In the genomic region with DNA sequence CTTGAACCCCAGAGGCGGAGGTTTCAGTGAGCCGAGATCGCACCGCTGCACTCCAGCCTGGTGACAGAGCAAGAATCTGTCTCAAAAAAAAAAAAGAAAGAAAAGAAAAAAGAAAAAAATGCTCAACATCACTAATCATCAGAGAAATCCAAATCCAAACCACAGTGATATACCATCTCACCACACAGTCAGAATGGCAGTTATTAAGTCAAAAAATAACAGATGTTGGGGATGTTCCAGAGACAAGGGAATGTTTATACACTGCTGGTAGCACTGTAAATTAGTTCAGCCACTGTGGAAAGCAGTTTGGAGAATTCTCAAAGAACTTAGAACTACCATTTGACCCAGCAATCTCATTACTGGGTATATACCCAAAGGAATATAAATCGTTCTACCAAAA, we compare ENCODE assay signal across 7 cellular contexts. TPM values are rescaled to one million over a fixed set of nuclear protein-coding genes. Genes with fewer than 3 reads are reported as not detected.
DNase-seq lines count a peak whose midpoint lies in the region; ATAC-seq and TF ChIP-seq lines count a peak whose summit lies in the region.
"Not testable (repeated sequence)": the region's sequence is repeated elsewhere in the genome, so short reads cannot be mapped to it uniquely, and the experiment has no call there.

No MANE protein-coding gene starts in this region.

- not testable (repeated sequence) for ATAC-seq in CD4-positive, alpha-beta T cell (ENCODE audit: poor library complexity); DND-41 (ENCODE audit: insufficient read depth, low read depth)

- not testable (repeated sequence) for H3K9me3 ChIP-seq in CD4-positive, alpha-beta T cell (ENCODE audit: control insufficient read depth, low read length); DND-41 (ENCODE audit: insufficient read depth, low read length, severe bottlenecking)

- H3K36me3 Mint-ChIP-seq in CD4-positive, alpha-beta T cell (ENCODE audit: low read depth), result peaks cover 26% of the 10 kb centered on the region
- peaks cover 16% of the 10 kb centered on the region for H3K36me3 Mint-ChIP-seq in activated CD4-positive, alpha-beta memory T cell treated with anti-CD3 and anti-CD28 coated beads for 36 hours
- H3K36me3 Mint-ChIP-seq in osteocyte (ENCODE audit: unreplicated experiment), result not testable (repeated sequence)

- H3K9ac ChIP-seq in DND-41 (ENCODE audit: low read depth, low read length), result not testable (repeated sequence)

- not testable (repeated sequence) for H3K27ac ChIP-seq in CD4-positive, alpha-beta T cell (ENCODE audit: low read depth, low read length)
- H3K27ac ChIP-seq in DND-41 (ENCODE audit: low read length), result peak overlapping the region; percentile 99

- DNase-seq in CD4-positive, alpha-beta T cell; activated CD4-positive, alpha-beta memory T cell treated with anti-CD3 and anti-CD28 coated beads for 36 hours: not testable (repeated sequence)
- DNase-seq in DND-41 (peak; percentile 44), M059J (ENCODE audit: low read depth) (peak; percentile 38), fibroblast of peridontal ligament (ENCODE audit: extremely low read depth) (peak; percentile 81), osteocyte (ENCODE audit: extremely low spot score, unreplicated experiment) (peak; percentile 70)
- peak; percentile 51 for DNase-seq in Jurkat, Clone E6-1 (ENCODE audit: low read depth, low spot score)

- H3K4me3 Mint-ChIP-seq in CD4-positive, alpha-beta T cell, result peak overlapping the region; percentile 13
- not testable (repeated sequence) for H3K4me3 Mint-ChIP-seq in activated CD4-positive, alpha-beta memory T cell treated with anti-CD3 and anti-CD28 coated beads for 36 hours; osteocyte (ENCODE audit: unreplicated experiment)

- peaks cover 13% of the 10 kb centered on the region for H3K36me3 ChIP-seq in DND-41 (ENCODE audit: insufficient read depth, low read length)

- H3K9me3 Mint-ChIP-seq in CD4-positive, alpha-beta T cell; activated CD4-positive, alpha-beta memory T cell treated with anti-CD3 and anti-CD28 coated beads for 36 hours; osteocyte (ENCODE audit: unreplicated experiment): not testable (repeated sequence)

- H3K4me2 ChIP-seq in DND-41 (ENCODE audit: insufficient read depth, low read length), result not testable (repeated sequence)

- H3K27me3 ChIP-seq in CD4-positive, alpha-beta T cell (ENCODE audit: control insufficient read depth, insufficient read depth, low read length); DND-41 (ENCODE audit: insufficient read depth, low read length, poor library complexity): not testable (repeated sequence)

- H3K27ac Mint-ChIP-seq in CD4-positive, alpha-beta T cell; osteocyte (ENCODE audit: unreplicated experiment): not testable (repeated sequence)
- H3K27ac Mint-ChIP-seq in activated CD4-positive, alpha-beta memory T cell treated with anti-CD3 and anti-CD28 coated beads for 36 hours, result peak overlapping the region; percentile 18

- H2AFZ ChIP-seq in DND-41 (ENCODE audit: low read depth, low read length), result not testable (repeated sequence)

- POLR2A ChIA-PET in CD4-positive, alpha-beta T cell (lab: Charles Lee); activated CD4-positive, alpha-beta memory T cell treated with anti-CD3 and anti-CD28 coated beads for 36 hours (lab: Charles Lee): not testable (repeated sequence)

- H3K4me1 ChIP-seq in DND-41 (ENCODE audit: insufficient read depth, low read length), result peaks cover 32% of the 10 kb centered on the region

- H4K20me1 ChIP-seq in DND-41 (ENCODE audit: insufficient read depth, low read length), result peaks cover 10% of the 10 kb centered on the region

- not testable (repeated sequence) for H3K4me3 ChIP-seq in DND-41 (ENCODE audit: low read depth in 1 of 2, low read length in 2 of 2); Jurkat, Clone E6-1 (ENCODE audit: low read length)

- intact Hi-C loops in CD4-positive, alpha-beta T cell (cut with DNase I, micrococcal nuclease), result loop anchor here in 1 of 2 experiments (5.0 kb wide), 2 partner anchors 122 to 663 kb away; a partner anchor contains a TSS
- intact Hi-C loops in activated CD4-positive, alpha-beta memory T cell treated with anti-CD3 and anti-CD28 coated beads for 36 hours (cut with micrococcal nuclease), result loop anchor here (5.0 to 10.0 kb wide), 3 partner anchors 533 to 1714 kb away; a partner anchor contains a TSS

- not testable (repeated sequence) for TF ChIP-seq CTCF in CD4-positive, alpha-beta T cell (IDR thresholded peaks at IDR 0.05); DND-41 (IDR thresholded peaks at IDR 0.05; ENCODE audit: borderline replicate concordance, extremely low read depth, low read length, poor library complexity, severe bottlenecking); osteocyte (IDR thresholded peaks at IDR 0.05)

- peaks cover 15% of the 10 kb centered on the region for H3K4me1 Mint-ChIP-seq in CD4-positive, alpha-beta T cell (ENCODE audit: low read depth)
- H3K4me1 Mint-ChIP-seq in activated CD4-positive, alpha-beta memory T cell treated with anti-CD3 and anti-CD28 coated beads for 36 hours (ENCODE audit: low read depth), result peaks cover 12% of the 10 kb centered on the region
- H3K4me1 Mint-ChIP-seq in osteocyte (ENCODE audit: unreplicated experiment), result peaks cover 12% of the 10 kb centered on the region

- CTCF ChIA-PET in CD4-positive, alpha-beta T cell (lab: Charles Lee); activated CD4-positive, alpha-beta memory T cell treated with anti-CD3 and anti-CD28 coated beads for 36 hours (lab: Charles Lee): not testable (repeated sequence)

- H3K79me2 ChIP-seq in DND-41 (ENCODE audit: insufficient read depth, low read length), result peaks cover 36% of the 10 kb centered on the region

- H3K27me3 Mint-ChIP-seq in CD4-positive, alpha-beta T cell; activated CD4-positive, alpha-beta memory T cell treated with anti-CD3 and anti-CD28 coated beads for 36 hours; osteocyte (ENCODE audit: unreplicated experiment): not testable (repeated sequence)

RNA-seq across cellular contexts. Expression of a gene that starts 3.1 kb away (rescaled TPM):
- total RNA-seq in CD4-positive, alpha-beta T cell, result 100 to 1,000 TPM; 143 to 146 TPM
- 36.5 TPM for polyA plus RNA-seq in Jurkat, Clone E6-1 (2012; ENCODE audit: insufficient read depth, insufficient read length)
- total RNA-seq in M059J (2014; rRNA removed; shearing (Covaris generic)), result 17.5 and 19.2 TPM in 2 replicates
- total RNA-seq in activated CD4-positive, alpha-beta memory T cell treated with anti-CD3 and anti-CD28 coated beads for 36 hours, result 10 to 100 TPM; 37.2 to 38.5 TPM
- total RNA-seq in osteocyte, result 28.7 and 28.9 TPM in 2 replicates

RNA-seq across cellular contexts. Expression of a gene that starts 50.9 kb away (rescaled TPM):
- 10 to 100 TPM in 1 of 2 experiments, 1 to 10 TPM in 1; 8.3 to 10.2 TPM for total RNA-seq in CD4-positive, alpha-beta T cell
- polyA plus RNA-seq in Jurkat, Clone E6-1 (2012; ENCODE audit: insufficient read depth, insufficient read length), result 202 TPM
- 67.3 and 68.9 TPM in 2 replicates for total RNA-seq in M059J (2014; rRNA removed; shearing (Covaris generic))
- 10 to 100 TPM; 54.5 to 58.9 TPM for total RNA-seq in activated CD4-positive, alpha-beta memory T cell treated with anti-CD3 and anti-CD28 coated beads for 36 hours
- total RNA-seq in osteocyte, result 37.4 and 40.4 TPM in 2 replicates
